In genomic region chr3:38613426-38613825, GRCh38 we compare ENCODE assay signal across 27 cellular contexts. TPM values are rescaled to one million over a fixed set of nuclear protein-coding genes. Genes with fewer than 3 reads are reported as not detected.
"Had no signal": no experiment of that assay in that cellular context is flagged by ENCODE, and none has a peak within 500 bp of the region (broad histone marks: within the 10 kb centered on the region; RNA-seq: fewer than 3 reads in every experiment).

No MANE protein-coding gene starts in this region.

- H3K27me3 ChIP-seq: esophagus muscularis mucosa, foreskin keratinocyte, gastroesophageal sphincter, heart left ventricle, left lung, pancreas, tibial nerve, upper lobe of left lung, uterus had no signal

- ATAC-seq: foreskin keratinocyte; gastroesophageal sphincter; heart left ventricle; left cardiac atrium; left lung; natural killer cell; pancreas; stimulated activated naive B cell treated with anti-CD40 and anti-IgM and Interleukin-4, amounts not matched to agents 10 μg/mL and 1 μg/mL and 100 μg/mL, for 72 hours had no signal

- H3K4me3 ChIP-seq: coronary artery, esophagus muscularis mucosa, gastroesophageal sphincter, heart left ventricle, left lung, lung, pancreas, skin epidermis, thoracic aorta, tibial nerve, upper lobe of left lung, uterus had no signal

- H3K9me3 Mint-ChIP-seq: memory B cell; natural killer cell; stimulated activated naive B cell treated with anti-CD40 and anti-IgM and Interleukin-4, amounts not matched to agents 10 μg/mL and 1 μg/mL and 100 μg/mL, for 72 hours; stimulated activated naive CD8-positive, alpha-beta T cell treated with anti-CD3 and anti-CD28 coated beads, Interleukin-15, Interleukin-2, amounts not matched to agents 100 ng/mL and 50 ng/mL, for 24 hours had no signal

- DNase-seq: dermis blood vessel endothelial cell; effector memory CD4-positive, alpha-beta T cell; foreskin keratinocyte; heart left ventricle; hippocampal formation; left cardiac atrium; left lung; natural killer cell; occipital lobe; pancreas; stimulated activated CD4-positive, alpha-beta T cell treated with anti-CD3 and anti-CD28 coated beads, Interleukin-15, amount 100 ng/mL, for 24 hours; stimulated activated CD4-positive, alpha-beta T cell treated with anti-CD3 and anti-CD28 coated beads, Interleukin-2, amount 100 ng/mL, for 48 hours; stimulated activated naive B cell treated with anti-CD40 and anti-IgM and Interleukin-4, amounts not matched to agents 10 μg/mL and 1 μg/mL and 100 μg/mL, for 72 hours; upper lobe of left lung; uterus had no signal

- H3K27ac ChIP-seq: coronary artery, esophagus muscularis mucosa, foreskin keratinocyte, gastroesophageal sphincter, left lung, pancreas, skin epidermis, thoracic aorta, tibial nerve, upper lobe of left lung, uterus had no signal

- H3K4me3 Mint-ChIP-seq: memory B cell; natural killer cell; stimulated activated naive B cell treated with anti-CD40 and anti-IgM and Interleukin-4, amounts not matched to agents 10 μg/mL and 1 μg/mL and 100 μg/mL, for 72 hours; stimulated activated naive CD8-positive, alpha-beta T cell treated with anti-CD3 and anti-CD28 coated beads, Interleukin-15, Interleukin-2, amounts not matched to agents 100 ng/mL and 50 ng/mL, for 24 hours had no signal

- H3K36me3 Mint-ChIP-seq: memory B cell; natural killer cell; stimulated activated naive B cell treated with anti-CD40 and anti-IgM and Interleukin-4, amounts not matched to agents 10 μg/mL and 1 μg/mL and 100 μg/mL, for 72 hours had no signal

- H3K9me3 ChIP-seq: esophagus muscularis mucosa, gastroesophageal sphincter, heart left ventricle, left lung, pancreas, thoracic aorta, tibial nerve, upper lobe of left lung, uterus had no signal

- H3K4me1 Mint-ChIP-seq: memory B cell; natural killer cell; stimulated activated naive B cell treated with anti-CD40 and anti-IgM and Interleukin-4, amounts not matched to agents 10 μg/mL and 1 μg/mL and 100 μg/mL, for 72 hours had no signal

- H3K27ac Mint-ChIP-seq: memory B cell; natural killer cell; progenitor cell of endocrine pancreas; stimulated activated naive B cell treated with anti-CD40 and anti-IgM and Interleukin-4, amounts not matched to agents 10 μg/mL and 1 μg/mL and 100 μg/mL, for 72 hours; stimulated activated naive CD8-positive, alpha-beta T cell treated with anti-CD3 and anti-CD28 coated beads, Interleukin-15, Interleukin-2, amounts not matched to agents 100 ng/mL and 50 ng/mL, for 24 hours had no signal

- H3K36me3 ChIP-seq: gastroesophageal sphincter, left lung, pancreas, thoracic aorta, upper lobe of left lung, uterus had no signal

- H3K4me1 ChIP-seq: foreskin keratinocyte, gastroesophageal sphincter, left lung, pancreas, tibial nerve, upper lobe of left lung, uterus had no signal

- H3K27me3 Mint-ChIP-seq: stimulated activated naive CD8-positive, alpha-beta T cell treated with anti-CD3 and anti-CD28 coated beads, Interleukin-15, Interleukin-2, amounts not matched to agents 100 ng/mL and 50 ng/mL, for 24 hours had no signal

RNA-seq across cellular contexts. Expression of gene SCN5A, which starts 36.1 kb away (rescaled TPM):
- total RNA-seq: mononuclear cell had no signal
- polyA plus RNA-seq: neural cell had no signal
